Comparison of ENCODE assay signal across 8 cellular contexts in the genomic region with DNA sequence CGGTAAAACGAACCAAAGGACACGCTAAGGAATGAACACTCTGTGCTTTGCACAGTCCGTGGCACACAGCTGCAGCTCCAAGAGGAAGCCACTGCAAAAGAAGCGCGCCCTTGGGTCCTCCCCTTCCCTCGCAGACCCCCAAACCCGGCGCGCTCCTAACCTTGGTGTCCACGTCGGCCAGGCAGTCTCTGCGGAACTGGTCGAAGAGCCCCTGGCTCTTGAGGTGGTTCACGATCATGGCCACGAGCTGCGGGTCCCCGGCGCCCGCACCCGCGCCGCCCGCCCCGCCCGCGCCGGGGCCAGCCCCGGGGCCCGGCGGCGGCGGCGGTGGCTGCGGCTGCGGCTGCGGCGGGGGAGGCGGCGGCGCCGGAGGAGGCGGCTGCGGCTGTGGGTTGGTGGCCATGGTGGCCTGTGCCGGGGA. TPM values are rescaled to one million over a fixed set of nuclear protein-coding genes. Genes with fewer than 3 reads are reported as not detected.
A peak's percentile ranks its signal among the peaks of the same experiment; 100 is the strongest.
DNase-seq lines count a peak whose midpoint lies in the region; ATAC-seq lines count a peak whose summit lies in the region.

No MANE protein-coding gene starts in this region.

- peaks cover 52% of the 10 kb centered on the region for H3K79me2 ChIP-seq in Karpas-422 (ENCODE audit: low read length)

- H3K4me3 ChIP-seq in GM08714 (ENCODE audit: low read length) (peak overlapping the region; percentile 89), Karpas-422 (ENCODE audit: low read length) (peak overlapping the region; percentile 92), iPS-18c (ENCODE audit: insufficient read depth, low read depth, low read length) (peak overlapping the region; percentile 85)

- no peaks in the 10 kb centered on the region for H3K27me3 ChIP-seq in Karpas-422 (ENCODE audit: low read length)

- H4K20me1 ChIP-seq in Karpas-422 (ENCODE audit: insufficient read depth, low read depth, low read length): peaks cover 9% of the 10 kb centered on the region; the same call in 1 of the 2 replicates

- H3K36me3 Mint-ChIP-seq in activated naive CD8-positive, alpha-beta T cell treated with anti-CD3 and anti-CD28 coated beads for 36 hours: peaks cover 5% of the 10 kb centered on the region

- peak; percentile 41 for ATAC-seq in GM21619 (IDR thresholded peaks at IDR 0.05; ENCODE audit: unreplicated experiment)

- peak overlapping the region; percentile 90 for H3K9ac ChIP-seq in Karpas-422 (ENCODE audit: low read length)

- H3K27me3 Mint-ChIP-seq in activated naive CD8-positive, alpha-beta T cell treated with anti-CD3 and anti-CD28 coated beads for 36 hours: no peaks in the 10 kb centered on the region

- H3K9me3 Mint-ChIP-seq in activated naive CD8-positive, alpha-beta T cell treated with anti-CD3 and anti-CD28 coated beads for 36 hours: no peaks in the 10 kb centered on the region

- no peaks in the 10 kb centered on the region for H3K9me2 ChIP-seq in Karpas-422 (replicated peaks; ENCODE audit: insufficient read depth, low read length)

- no peaks in the 10 kb centered on the region for H3K36me3 ChIP-seq in Karpas-422 (ENCODE audit: insufficient read depth, low read length)

- peak overlapping the region; percentile 91 for H3K27ac Mint-ChIP-seq in activated naive CD8-positive, alpha-beta T cell treated with anti-CD3 and anti-CD28 coated beads for 36 hours

- H3K4me1 Mint-ChIP-seq in activated naive CD8-positive, alpha-beta T cell treated with anti-CD3 and anti-CD28 coated beads for 36 hours: peaks cover 36% of the 10 kb centered on the region

- H2AFZ ChIP-seq in Karpas-422 (ENCODE audit: low read length): no peak overlapping the region

- no peak overlapping the region for H3K27ac ChIP-seq in Karpas-422 (ENCODE audit: low read length)

- H3K9me3 ChIP-seq in Karpas-422 (ENCODE audit: low read length) (no peaks in the 10 kb centered on the region), iPS-18c (ENCODE audit: control insufficient read depth, insufficient read depth, low read length) (no peaks in the 10 kb centered on the region)

- peak overlapping the region; percentile 95 for H3K4me3 Mint-ChIP-seq in activated naive CD8-positive, alpha-beta T cell treated with anti-CD3 and anti-CD28 coated beads for 36 hours

- DNase-seq in Karpas-422 (peak; percentile 68), G401 (ENCODE audit: low spot score) (no peak), cerebellar nuclear complex (lab: John Stamatoyannopoulos, UW) (no peak)
- DNase-seq in activated naive CD8-positive, alpha-beta T cell treated with anti-CD3 and anti-CD28 coated beads for 36 hours: no peak
- peak; percentile 4 to 24 (median 5) for DNase-seq in stimulated activated CD4-positive, alpha-beta T cell treated with anti-CD3 and anti-CD28 coated beads, TNF-alpha, amount 100 ng/mL, for 24 hours (ENCODE audit: low read depth in 3 of 3)

- peak overlapping the region; percentile 85 for H3K4me2 ChIP-seq in Karpas-422 (ENCODE audit: low read depth, low read length, poor library complexity, severe bottlenecking)

- peaks cover 43% of the 10 kb centered on the region for H3K4me1 ChIP-seq in Karpas-422 (ENCODE audit: low read length)

- in situ Hi-C loops in G401 (cut with HindIII; ENCODE audit: low sequenced_read_pairs): no loop called here

RNA-seq across cellular contexts. Expression of a gene that starts 0.3 kb away (rescaled TPM):
- 37.3 and 40.6 TPM in 2 replicates for total RNA-seq in Karpas-422 (2014; rRNA removed; shearing (Covaris generic); ENCODE audit: low replicate concordance)
- total RNA-seq in activated naive CD8-positive, alpha-beta T cell treated with anti-CD3 and anti-CD28 coated beads for 36 hours: 10 to 100 TPM; 33.5 to 34.8 TPM
- 7.3 and 10.3 TPM in 2 replicates for total RNA-seq in G401 (2014; rRNA removed; shearing (Covaris generic))

Comparison
In these comparisons a context has a peak if more than half of its experiments do, and no peak if none do; other contexts are left out.
1. DNase-seq: peak in Karpas-422 (single experiment) and stimulated activated CD4-positive, alpha-beta T cell treated with anti-CD3 and anti-CD28 coated beads, TNF-alpha, amount 100 ng/mL, for 24 hours (3 of 3); none in activated naive CD8-positive, alpha-beta T cell treated with anti-CD3 and anti-CD28 coated beads for 36 hours (single experiment), G401 (single experiment) and cerebellar nuclear complex (0 of 2).
2. Peak in every context shown above with its lines, with median percentiles within 50 percentile points of each other: H3K4me3 ChIP-seq.